ENCODE assay signal across 28 cellular contexts in genomic region chr13:90461398-90461797, GRCh38.
"Had no signal": no experiment of that assay in that cellular context is flagged by ENCODE, and none has a peak within 500 bp of the region (broad histone marks: within the 10 kb centered on the region; RNA-seq: fewer than 3 reads in every experiment).

No MANE protein-coding gene starts in this region.

- H3K9me3 ChIP-seq: esophagus muscularis mucosa, esophagus squamous epithelium, gastrocnemius medialis, gastroesophageal sphincter, heart left ventricle had no signal

- ATAC-seq: effector memory CD8-positive, alpha-beta T cell; esophagus mucosa; foreskin keratinocyte; gastrocnemius medialis; gastroesophageal sphincter; heart left ventricle; heart right ventricle had no signal

- H3K27ac ChIP-seq: coronary artery, dorsolateral prefrontal cortex, epithelial cell of prostate, esophagus muscularis mucosa, esophagus squamous epithelium, foreskin keratinocyte, gastrocnemius medialis, gastroesophageal sphincter, heart left ventricle, heart right ventricle had no signal

- H3K4me1 Mint-ChIP-seq: endodermal cell had no signal

- H3K36me3 ChIP-seq: esophagus muscularis mucosa, esophagus squamous epithelium, gastrocnemius medialis, gastroesophageal sphincter, heart left ventricle, heart right ventricle had no signal

- H3K4me1 ChIP-seq: esophagus muscularis mucosa, esophagus squamous epithelium, foreskin keratinocyte, gastrocnemius medialis, gastroesophageal sphincter, heart left ventricle, heart right ventricle had no signal

- H3K9me3 Mint-ChIP-seq: dendritic cell treated with granulocyte-macrophage colony-stimulating factor and Interleukin-4, amounts not matched to agents 40 ng/mL and 50 ng/mL, for 4 days had no signal

- DNase-seq: cortex of kidney; dermis blood vessel endothelial cell; dorsolateral prefrontal cortex; effector CD4-positive, alpha-beta T cell; effector CD8-positive, alpha-beta T cell; effector memory CD4-positive, alpha-beta T cell; effector memory CD8-positive, alpha-beta T cell; endodermal cell; erythroblast; esophagus squamous epithelium; foreskin fibroblast; foreskin keratinocyte; foreskin melanocyte; gastrocnemius medialis; glutamatergic neuron; head of caudate nucleus; heart left ventricle; heart right ventricle had no signal

- FAIRE-seq: colon, endometrium, endothelial cell of umbilical vein, frontal cortex had no signal

- H3K27me3 ChIP-seq: esophagus muscularis mucosa, esophagus squamous epithelium, foreskin keratinocyte, gastrocnemius medialis, gastroesophageal sphincter, heart left ventricle, heart right ventricle had no signal

- H3K4me3 ChIP-seq: coronary artery, dorsolateral prefrontal cortex, esophagus muscularis mucosa, esophagus squamous epithelium, gastrocnemius medialis, gastroesophageal sphincter, heart left ventricle, heart right ventricle had no signal

- H3K27ac Mint-ChIP-seq: dendritic cell treated with granulocyte-macrophage colony-stimulating factor and Interleukin-4, amounts not matched to agents 40 ng/mL and 50 ng/mL, for 4 days; effector memory CD8-positive, alpha-beta T cell; endodermal cell had no signal

- H3K4me3 Mint-ChIP-seq: dendritic cell treated with granulocyte-macrophage colony-stimulating factor and Interleukin-4, amounts not matched to agents 40 ng/mL and 50 ng/mL, for 4 days; effector memory CD8-positive, alpha-beta T cell; endodermal cell had no signal

- H3K27me3 Mint-ChIP-seq: dendritic cell treated with granulocyte-macrophage colony-stimulating factor and Interleukin-4, amounts not matched to agents 40 ng/mL and 50 ng/mL, for 4 days; effector memory CD8-positive, alpha-beta T cell had no signal
